Comparison of ENCODE assay signal across 25 cellular contexts in genomic region chr17:68390888-68391545, GRCh38.
DNase-seq lines count a peak whose midpoint lies in the region; ATAC-seq and TF ChIP-seq lines count a peak whose summit lies in the region.
"Had no signal": no experiment of that assay in that cellular context is flagged by ENCODE, and none has a peak within 500 bp of the region (broad histone marks: within the 10 kb centered on the region; RNA-seq: fewer than 3 reads in every experiment).

No MANE protein-coding gene starts in this region.

- ATAC-seq in right cardiac atrium, result peak; percentile 44
- ATAC-seq: left ventricle myocardium superior, T-cell had no signal

- H3K36me3 ChIP-seq in left ventricle myocardium inferior, result peaks cover 7% of the 10 kb centered on the region
- no peaks in the 10 kb centered on the region for H3K36me3 ChIP-seq in osteoblast (ENCODE audit: insufficient read depth, low read length)
- peaks cover 5% of the 10 kb centered on the region for H3K36me3 ChIP-seq in effector memory CD4-positive, alpha-beta T cell (ENCODE audit: control insufficient read depth, insufficient read depth, low read length)
- H3K36me3 ChIP-seq: thyroid gland had no signal

- intact Hi-C loops in right cardiac atrium (cut with DNase I) (loop anchor here in 1 of 4 donors (10.0 kb wide), 1 partner anchor 116 kb away; no protein-coding TSS in a partner anchor), left ventricle myocardium inferior (cut with micrococcal nuclease) (no loop called here)

- H3K9me3 ChIP-seq in right cardiac atrium (ENCODE audit: control insufficient read depth, low read length) (no peaks in the 10 kb centered on the region), left ventricle myocardium inferior (replicated peaks) (peaks cover 10% of the 10 kb centered on the region), osteoblast (ENCODE audit: low read depth, low read length) (no peaks in the 10 kb centered on the region)
- H3K9me3 ChIP-seq in effector memory CD4-positive, alpha-beta T cell (ENCODE audit: control insufficient read depth, low read length), result peaks cover 8% of the 10 kb centered on the region
- H3K9me3 ChIP-seq: body of pancreas, thyroid gland had no signal

- H2AFZ ChIP-seq in osteoblast (ENCODE audit: low read length), result peak overlapping the region; percentile 72
- H2AFZ ChIP-seq: PC-9 had no signal

- H4K20me1 ChIP-seq in osteoblast (ENCODE audit: insufficient read depth, low read length), result no peaks in the 10 kb centered on the region

- H3K79me2 ChIP-seq in osteoblast (ENCODE audit: insufficient read depth, low read length), result no peaks in the 10 kb centered on the region

- peaks cover 2% of the 10 kb centered on the region for H3K4me1 ChIP-seq in right cardiac atrium (ENCODE audit: control insufficient read depth, insufficient read depth, low read length)
- H3K4me1 ChIP-seq in left ventricle myocardium inferior, result peaks cover 18% of the 10 kb centered on the region
- peaks cover 24% of the 10 kb centered on the region for H3K4me1 ChIP-seq in osteoblast (ENCODE audit: insufficient read depth, low read length)
- no peaks in the 10 kb centered on the region for H3K4me1 ChIP-seq in effector memory CD4-positive, alpha-beta T cell (ENCODE audit: control insufficient read depth, insufficient read depth, low read length, poor library complexity, severe bottlenecking)

- peak in 2 of 3 donors; percentile 59 to 79 for DNase-seq in right cardiac atrium
- no peak for DNase-seq in left ventricle myocardium inferior
- DNase-seq in fibroblast of gingiva (ENCODE audit: low read depth), result peak; percentile 85
- DNase-seq in osteoblast (ENCODE audit: insufficient read length, low spot score, missing footprints), result peak; percentile 78
- DNase-seq in RPMI8226, result no peak
- no peak for DNase-seq in effector memory CD4-positive, alpha-beta T cell
- DNase-seq in GM13976 (ENCODE audit: low spot score), result no peak
- DNase-seq in SW 1271 (lab: John Stamatoyannopoulos, UW), result no peak
- DNase-seq: ACHN; activated CD4-positive, alpha-beta T cell treated with anti-CD3 and anti-CD28 coated beads for 1 hour; C1 segment of cervical spinal cord; immature natural killer cell; Karpas-422; left ventricle myocardium superior; NCI-H1092; NCI-H1930; NCI-H2227 treated with DMSO at 0.1 percent for 48 hours; NCI-H82; PC-9; SIG-M5; small intestine; stimulated activated naive CD4-positive, alpha-beta T cell treated with Interleukin-2 at 50 U/mL for 16 hours; T-cell had no signal

- H3K27ac ChIP-seq in right cardiac atrium (ENCODE audit: low read length) (peak overlapping the region; percentile 40), left ventricle myocardium inferior (replicated peaks) (no peak overlapping the region), osteoblast (ENCODE audit: low read depth, low read length) (peak overlapping the region; percentile 63)
- no peak overlapping the region for H3K27ac ChIP-seq in effector memory CD4-positive, alpha-beta T cell (ENCODE audit: insufficient read depth, low read length, poor library complexity, severe bottlenecking)
- H3K27ac ChIP-seq: body of pancreas, PC-9 had no signal

- in situ Hi-C loops in GM13976 (cut with MboI; ENCODE audit: low sequenced_read_pairs, unreplicated experiment), result no loop called here

- 76% methylated on average over 11 of the region's 11 CpGs for WGBS in right cardiac atrium

- H3K4me3 ChIP-seq in right cardiac atrium (ENCODE audit: low read length), result no peak overlapping the region
- no peak overlapping the region for H3K4me3 ChIP-seq in left ventricle myocardium inferior
- peak overlapping the region; percentile 21 for H3K4me3 ChIP-seq in osteoblast (ENCODE audit: insufficient read depth, low read length)
- H3K4me3 ChIP-seq in effector memory CD4-positive, alpha-beta T cell (ENCODE audit: insufficient read depth, low read depth, low read length, poor library complexity, severe bottlenecking), result no peak overlapping the region
- H3K4me3 ChIP-seq: body of pancreas, PC-9, thyroid gland had no signal

- no peak for TF ChIP-seq CTCF in left ventricle myocardium inferior (IDR thresholded peaks at IDR 0.05; ENCODE audit: borderline replicate concordance)
- no peak for TF ChIP-seq CTCF in osteoblast (IDR thresholded peaks at IDR 0.05; ENCODE audit: extremely low read depth, low read depth, low read length)
- no peak for TF ChIP-seq CTCF in GM13976 (IDR thresholded peaks at IDR 0.05; ENCODE audit: borderline replicate concordance, control extremely low read depth, extremely low read depth, insufficient read depth, missing control alignments)

- H3K27me3 ChIP-seq in right cardiac atrium (ENCODE audit: control insufficient read depth, insufficient read depth) (no peaks in the 10 kb centered on the region), left ventricle myocardium inferior (ENCODE audit: low read depth) (no peaks in the 10 kb centered on the region), osteoblast (ENCODE audit: insufficient read depth, low read length) (no peaks in the 10 kb centered on the region)
- H3K27me3 ChIP-seq in effector memory CD4-positive, alpha-beta T cell (replicated peaks; ENCODE audit: control insufficient read depth, insufficient read depth, low read length, poor library complexity, severe bottlenecking), result no peaks in the 10 kb centered on the region
- H3K27me3 ChIP-seq: body of pancreas, thyroid gland had no signal

- H3K4me2 ChIP-seq in osteoblast (ENCODE audit: insufficient read depth, low read length), result peak overlapping the region; percentile 52
- H3K4me2 ChIP-seq: PC-9 had no signal

Comparison
In these comparisons a context has a peak if more than half of its experiments do, and no peak if none do; other contexts are left out.
1. DNase-seq: peak in right cardiac atrium (2 of 3), fibroblast of gingiva (single experiment) and osteoblast (single experiment); none in left ventricle myocardium inferior (single experiment), RPMI8226 (single experiment), effector memory CD4-positive, alpha-beta T cell (0 of 3), GM13976 (single experiment) and SW 1271 (0 of 2).
2. H3K27ac ChIP-seq: peak in right cardiac atrium (single experiment) and osteoblast (single experiment); none in left ventricle myocardium inferior (single experiment) and effector memory CD4-positive, alpha-beta T cell (single experiment).